ENCODE assay signal across 1 cellular context in the genomic region with DNA sequence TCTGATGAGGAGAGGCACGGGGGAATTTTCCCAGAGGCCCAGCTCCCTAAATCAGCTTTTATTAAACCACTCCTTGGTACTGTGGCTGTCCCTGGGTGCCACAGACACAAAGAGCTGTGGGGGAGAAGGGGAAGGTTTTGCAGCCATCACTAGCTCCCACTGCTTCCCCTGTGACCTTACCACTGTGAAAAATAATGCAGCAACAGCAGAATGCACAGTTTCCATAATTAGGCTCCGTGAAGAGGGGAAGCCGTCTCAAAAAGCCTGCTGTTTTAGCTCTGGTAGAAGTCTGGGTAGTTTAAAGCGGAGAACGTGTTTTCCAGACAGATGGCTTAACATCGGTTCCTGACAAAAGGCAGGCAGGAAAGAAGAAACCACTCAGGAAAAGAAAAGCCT.
TF ChIP-seq lines count a peak whose summit lies in the region.

No MANE protein-coding gene starts in this region.

TF ChIP-seq in HCT116, 20 proteins besides CTCF, POLR2A, EP300 and RAD21 (continued from another document):
- TF ChIP-seq, protein P1, sequence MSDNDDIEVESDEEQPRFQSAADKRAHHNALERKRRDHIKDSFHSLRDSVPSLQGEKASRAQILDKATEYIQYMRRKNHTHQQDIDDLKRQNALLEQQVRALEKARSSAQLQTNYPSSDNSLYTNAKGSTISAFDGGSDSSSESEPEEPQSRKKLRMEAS (IDR thresholded peaks at IDR 0.05), result no peak
- TF ChIP-seq SIN3A (IDR thresholded peaks at IDR 0.05; ENCODE audit: low read depth), result no peak
